Comparison of ENCODE assay signal across 36 cellular contexts in genomic region chr5:139814191-139814601, GRCh38. TPM values are rescaled to one million over a fixed set of nuclear protein-coding genes. Genes with fewer than 3 reads are reported as not detected.
"Had no signal": no experiment of that assay in that cellular context is flagged by ENCODE, and none has a peak within 500 bp of the region (broad histone marks: within the 10 kb centered on the region; RNA-seq: fewer than 3 reads in every experiment).

No MANE protein-coding gene starts in this region.

- ATAC-seq: activated T-cell treated with anti-CD3 and anti-CD28 coated beads, Interleukin-2, amount 50 U/mL, for 72 hours; activated T-helper 17 cell treated with anti-CD3 and anti-CD28 coated beads, Interleukin-2, amount 50 U/mL, for 72 hours had no signal

- DNase-seq: activated CD4-positive, alpha-beta memory T cell treated with anti-CD3 and anti-CD28 coated beads, Interleukin-2, amount 10 ng/mL, durations not matched to agents 7 days and 5 days; activated CD4-positive, alpha-beta T cell treated with anti-CD3 and anti-CD28 coated beads for 1 hour; activated CD4-positive, alpha-beta T cell treated with anti-CD3 and anti-CD28 coated beads for 48 hours; activated CD4-positive, CD25-positive, alpha-beta regulatory T cell; activated effector memory CD4-positive, alpha-beta T cell treated with anti-CD3 and anti-CD28 coated beads, Interleukin-2, amount 50 U/mL, for 16 hours; activated naive CD4-positive, alpha-beta T cell; activated naive CD4-positive, alpha-beta T cell treated with anti-CD3 and anti-CD28 coated beads, Interleukin-2, amount 50 U/mL, for 16 hours; activated naive CD8-positive, alpha-beta T cell treated with anti-CD3 and anti-CD28 coated beads for 36 hours; activated T-cell treated with anti-CD3 and anti-CD28 coated beads, Interleukin-2, amount 50 U/mL, for 1 hour; activated T-cell treated with anti-CD3 and anti-CD28 coated beads, Interleukin-2, amount 50 U/mL, for 72 hours; amniotic stem cell; Kasumi-1; KG1; MG63; NCI-H1048; NCI-H1105 treated with DMSO at 0.1 percent for 48 hours; NCI-H1436; NCI-H1694; NCI-H1930; NCI-H2081 treated with DMSO at 0.1 percent for 48 hours; NCI-H226; NCI-H446 treated with DMSO at 0.1 percent for 48 hours; NCI-H524; NCI-H69; NCI-H82; SJCRH30; T1000; WERI-Rb-1 had no signal

- H3K36me3 ChIP-seq: ascending aorta, cardiac muscle cell, MG63, SJCRH30, WERI-Rb-1 had no signal

- H3K27ac ChIP-seq: ascending aorta, cardiac muscle cell, SJCRH30, SK-N-MC, WERI-Rb-1 had no signal

- H3K27me3 ChIP-seq: ascending aorta, MG63 had no signal

- H3K4me3 ChIP-seq: ascending aorta, cardiac muscle cell, MG63, SJCRH30, SK-N-MC had no signal

- H3K4me1 ChIP-seq: ascending aorta, SJCRH30 had no signal

RNA-seq across cellular contexts. Expression of gene PSD2, which starts 18.6 kb away (rescaled TPM):
- total RNA-seq: activated CD4-positive, alpha-beta memory T cell treated with anti-CD3 and anti-CD28 coated beads, Interleukin-2, amount 10 ng/mL, durations not matched to agents 7 days and 5 days; activated CD8-positive, alpha-beta memory T cell treated with anti-CD3 and anti-CD28 coated beads for 36 hours; activated naive CD8-positive, alpha-beta T cell treated with anti-CD3 and anti-CD28 coated beads for 36 hours; activated T-cell treated with anti-CD3 and anti-CD28 coated beads, Interleukin-2, amount 50 U/mL, for 72 hours; activated T-helper 17 cell treated with anti-CD3 and anti-CD28 coated beads, Interleukin-2, amount 50 U/mL, for 72 hours; ascending aorta; RPMI7951; SJCRH30; T-helper 1 cell treated with Interleukin-12 subunit alpha and Interleukin-12 subunit beta and Interleukin-4 antibody, amounts not matched to agents 30 ng/mL and 1 ng/mL, for 36 hours; T-helper 2 cell treated with Interferon-gamma antibody and Interleukin-4, amounts not matched to agents 100 ng/mL and 5 ng/mL, for 36 hours had no signal
